28 cellular contexts compared by ENCODE assay signal in the genomic region with DNA sequence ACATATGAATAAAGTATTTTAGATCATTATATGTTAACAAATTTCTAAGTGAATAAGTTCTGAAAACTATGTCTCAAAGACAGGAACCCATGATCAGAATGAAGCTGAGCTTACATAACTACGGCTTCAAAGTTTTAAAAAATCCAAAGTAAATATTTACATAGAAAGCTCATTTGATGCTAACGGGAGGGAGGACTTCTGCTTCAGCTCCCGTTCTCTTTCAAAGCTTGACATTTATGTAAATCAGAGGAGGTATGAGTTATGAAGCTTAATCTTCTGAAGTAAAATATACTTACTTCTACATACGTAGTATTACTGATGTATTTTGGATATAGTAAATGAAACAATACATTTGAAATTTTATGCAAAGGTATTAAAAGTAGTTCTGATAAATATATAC.
"Had no signal": no experiment of that assay in that cellular context is flagged by ENCODE, and none has a peak within 500 bp of the region (broad histone marks: within the 10 kb centered on the region; RNA-seq: fewer than 3 reads in every experiment).

No MANE protein-coding gene starts in this region.

- H3K27me3 ChIP-seq: brain microvascular endothelial cell, cardiac muscle cell, SJCRH30 had no signal

- H3K27ac ChIP-seq: brain microvascular endothelial cell, cardiac muscle cell, SJCRH30, SK-N-MC had no signal

- H3K9me3 ChIP-seq: SJCRH30 had no signal

- DNase-seq: activated CD4-positive, alpha-beta memory T cell treated with anti-CD3 and anti-CD28 coated beads for 36 hours; activated CD4-positive, alpha-beta T cell treated with anti-CD3 and anti-CD28 coated beads for 36 hours; activated CD4-positive, alpha-beta T cell treated with anti-CD3 and anti-CD28 coated beads, Interleukin-2, amount 10 ng/mL, durations not matched to agents 7 days and 5 days; activated CD8-positive, alpha-beta memory T cell treated with anti-CD3 and anti-CD28 coated beads, Interleukin-2, amount 50 U/mL, for 4 hours; activated naive CD4-positive, alpha-beta T cell treated with anti-CD3 and anti-CD28 coated beads, Interleukin-2, amount 10 ng/mL, durations not matched to agents 7 days and 5 days; activated naive CD8-positive, alpha-beta T cell treated with anti-CD3 and anti-CD28 coated beads for 36 hours; activated T-cell treated with anti-CD3 and anti-CD28 coated beads for 4 hours; activated T-cell treated with anti-CD3 and anti-CD28 coated beads, Interleukin-2, amount 50 U/mL, for 4 hours; amniotic stem cell; aorta; brain microvascular endothelial cell; Karpas-422; KBM-7; NCI-H1105 treated with DMSO at 0.1 percent for 48 hours; NCI-H1436; NCI-H1694; NCI-H1930; NCI-H2081 treated with DMSO at 0.1 percent for 48 hours; NCI-H345; NCI-H524 treated with DMSO at 0.1 percent for 48 hours; SHP77; SJCRH30 had no signal

- FAIRE-seq: TTC549 had no signal

- ATAC-seq: activated CD4-positive, alpha-beta T cell treated with anti-CD3 and anti-CD28 coated beads for 36 hours; activated CD4-positive, CD25-positive, alpha-beta regulatory T cell treated with anti-CD3 and anti-CD28 coated beads, Interleukin-2, amount 50 U/mL, for 24 hours; activated T-cell treated with anti-CD3 and anti-CD28 coated beads, Interleukin-2, amount 50 U/mL, for 4 hours; Panc1; WTC11 had no signal

- H3K36me3 ChIP-seq: SJCRH30 had no signal

- H3K4me3 ChIP-seq: cardiac muscle cell, SJCRH30, SK-N-MC had no signal

- H3K4me1 ChIP-seq: SJCRH30 had no signal
